ENCODE assay signal across 10 cellular contexts in the genomic region with DNA sequence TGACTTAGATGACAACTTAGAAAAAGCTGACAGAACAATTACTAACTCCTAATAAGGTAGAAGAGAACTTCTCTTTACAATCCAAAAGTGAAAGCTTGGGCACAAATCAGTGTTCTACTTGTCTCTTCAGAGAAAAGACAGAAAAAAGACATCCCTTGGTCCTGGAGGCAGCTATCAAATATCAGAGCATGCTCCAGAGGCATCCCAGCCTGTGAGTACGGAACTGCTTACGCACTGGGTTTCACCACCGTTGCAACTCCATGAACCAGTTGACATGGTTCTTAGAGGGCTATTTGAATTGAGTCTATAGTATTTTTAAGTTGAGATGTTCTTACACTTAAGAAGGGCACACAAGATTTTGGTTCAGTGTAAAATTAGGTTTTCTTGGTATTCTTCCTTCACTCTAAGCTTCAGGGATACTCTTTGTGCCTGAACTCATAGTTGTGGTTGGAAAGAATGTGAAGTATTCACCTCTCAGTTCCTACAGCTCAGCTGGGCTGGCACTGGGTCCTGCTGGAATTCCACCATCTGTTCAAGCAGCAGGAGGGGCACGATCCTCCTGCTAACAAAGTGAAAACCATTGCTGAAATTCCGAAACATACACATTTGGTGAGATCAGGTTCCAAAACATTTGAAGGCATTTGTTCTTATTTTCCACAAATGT. TPM values are rescaled to one million over a fixed set of nuclear protein-coding genes. Genes with fewer than 3 reads are reported as not detected.
A peak's percentile ranks its signal among the peaks of the same experiment; 100 is the strongest.
DNase-seq lines count a peak whose midpoint lies in the region; ATAC-seq and TF ChIP-seq lines count a peak whose summit lies in the region.
"Had no signal": no experiment of that assay in that cellular context is flagged by ENCODE, and none has a peak within 500 bp of the region (broad histone marks: within the 10 kb centered on the region; RNA-seq: fewer than 3 reads in every experiment).

No MANE protein-coding gene starts in this region.

- H3K27ac Mint-ChIP-seq in GM23338: no peak overlapping the region; the same call in 1 of the 2 replicates
- no peak overlapping the region for H3K27ac Mint-ChIP-seq in stimulated activated naive B cell treated with anti-CD40 and anti-IgM and Interleukin-4, amounts not matched to agents 10 μg/mL and 1 μg/mL and 100 μg/mL, for 72 hours

- peaks cover 5% of the 10 kb centered on the region for H3K27me3 Mint-ChIP-seq in GM23338 (ENCODE audit: insufficient read depth, low read depth, poor library complexity)
- no peaks in the 10 kb centered on the region for H3K27me3 Mint-ChIP-seq in stimulated activated naive B cell treated with anti-CD40 and anti-IgM and Interleukin-4, amounts not matched to agents 10 μg/mL and 1 μg/mL and 100 μg/mL, for 72 hours

- H4K20me1 ChIP-seq in GM23338 (replicated peaks; ENCODE audit: insufficient read depth): peaks cover 3% of the 10 kb centered on the region; the same call in 1 of the 2 replicates

- no peak overlapping the region for H3K4me3 Mint-ChIP-seq in GM23338
- H3K4me3 Mint-ChIP-seq in stimulated activated naive B cell treated with anti-CD40 and anti-IgM and Interleukin-4, amounts not matched to agents 10 μg/mL and 1 μg/mL and 100 μg/mL, for 72 hours: no peak overlapping the region

- H3K36me3 ChIP-seq in GM23338 (ENCODE audit: insufficient read depth) (peaks cover 5% of the 10 kb centered on the region; the same call in 1 of the 2 replicates), cardiac muscle cell (peaks cover 23% of the 10 kb centered on the region)

- peak overlapping the region; percentile 85 for H3K27ac ChIP-seq in GM23338 (ENCODE audit: low read depth)
- H3K27ac ChIP-seq in cardiac muscle cell: peak overlapping the region; percentile 79
- H3K27ac ChIP-seq: HL-60 had no signal

- H3K4me3 ChIP-seq in GM23338 (no peak overlapping the region), cardiac muscle cell (no peak overlapping the region), skeletal muscle cell (ENCODE audit: low read depth, low read length) (peak overlapping the region; percentile 8)

- H3K9me3 ChIP-seq in cardiac muscle cell (ENCODE audit: low read depth): no peaks in the 10 kb centered on the region

- TF ChIP-seq CTCF in GM23338 (conservative IDR thresholded peaks at IDR 0.05; ENCODE audit: low read depth in 2 of 2) (no peak), cardiac muscle cell (IDR thresholded peaks at IDR 0.05; ENCODE audit: low read depth, low read length) (peak; percentile 10)

- ATAC-seq in GM23338 (peak; percentile 86), HG02870 (IDR thresholded peaks at IDR 0.05; ENCODE audit: unreplicated experiment) (no peak), GM18858 (IDR thresholded peaks at IDR 0.05; ENCODE audit: unreplicated experiment) (no peak)
- no peak for ATAC-seq in stimulated activated naive B cell treated with anti-CD40 and anti-IgM and Interleukin-4, amounts not matched to agents 10 μg/mL and 1 μg/mL and 100 μg/mL, for 72 hours (replicated peaks)

- no peaks in the 10 kb centered on the region for H3K9me3 Mint-ChIP-seq in GM23338
- no peaks in the 10 kb centered on the region for H3K9me3 Mint-ChIP-seq in stimulated activated naive B cell treated with anti-CD40 and anti-IgM and Interleukin-4, amounts not matched to agents 10 μg/mL and 1 μg/mL and 100 μg/mL, for 72 hours

- no peaks in the 10 kb centered on the region for H3F3A ChIP-seq in GM23338 (replicated peaks; ENCODE audit: low read depth)

- peaks cover 17% of the 10 kb centered on the region for H3K4me1 Mint-ChIP-seq in GM23338
- peaks cover 15 to 16% of the 10 kb centered on the region in 2 donors for H3K4me1 Mint-ChIP-seq in stimulated activated naive B cell treated with anti-CD40 and anti-IgM and Interleukin-4, amounts not matched to agents 10 μg/mL and 1 μg/mL and 100 μg/mL, for 72 hours

- no peaks in the 10 kb centered on the region for H3K79me2 ChIP-seq in GM23338 (replicated peaks; ENCODE audit: insufficient read depth)

- DNase-seq in GM23338 (ENCODE audit: low spot score) (peak; percentile 77), amniotic stem cell (lab: John Stamatoyannopoulos, UW) (peak; percentile 63), cardiac muscle cell (ENCODE audit: low read depth in 1 of 2, low spot score in 1 of 2) (peak; percentile 56 to 94), skeletal muscle cell (ENCODE audit: low read depth) (peak; percentile 67), SHP77 treated with DMSO at 0.1 percent for 48 hours (lab: John Stamatoyannopoulos, UW) (no peak)
- no peak for DNase-seq in stimulated activated naive B cell treated with anti-CD40 and anti-IgM and Interleukin-4, amounts not matched to agents 10 μg/mL and 1 μg/mL and 100 μg/mL, for 72 hours
- DNase-seq: right cardiac atrium had no signal

- H3K4me1 ChIP-seq in GM23338 (ENCODE audit: insufficient read depth) (0 out of 2 replicates have a peak, but pooled peaks cover 2% of the 10 kb centered on the region), cardiac muscle cell (ENCODE audit: low read depth) (peaks cover 12% of the 10 kb centered on the region)

- no peaks in the 10 kb centered on the region for H3K27me3 ChIP-seq in GM23338 (ENCODE audit: insufficient read depth)
- H3K27me3 ChIP-seq in cardiac muscle cell: no peaks in the 10 kb centered on the region

- no peak overlapping the region for H3K4me2 ChIP-seq in GM23338

- H3K36me3 Mint-ChIP-seq in GM23338 (ENCODE audit: low read depth): peaks cover 59% of the 10 kb centered on the region
- H3K36me3 Mint-ChIP-seq in stimulated activated naive B cell treated with anti-CD40 and anti-IgM and Interleukin-4, amounts not matched to agents 10 μg/mL and 1 μg/mL and 100 μg/mL, for 72 hours: peaks cover 12 to 39% of the 10 kb centered on the region in 2 donors

- no peaks in the 10 kb centered on the region for H3K9me2 ChIP-seq in GM23338 (ENCODE audit: insufficient read depth)

- H2AFZ ChIP-seq in GM23338: no peak overlapping the region

TF ChIP-seq in GM23338, 12 proteins besides CTCF, POLR2A, EP300 and RAD21 (continues in another document):
- TF ChIP-seq CREB1 (CRISPR knock-in tag; IDR thresholded peaks at IDR 0.05; ENCODE audit: low read depth) (no peak), EZH2phosphoT487 (IDR thresholded peaks at IDR 0.05; ENCODE audit: unreplicated experiment) (no peak), ZNF114 (CRISPR knock-in tag; IDR thresholded peaks at IDR 0.05) (no peak), STAT1 (IDR thresholded peaks at IDR 0.05; ENCODE audit: unreplicated experiment) (no peak), POLR2AphosphoS5 (IDR thresholded peaks at IDR 0.05; ENCODE audit: low read depth) (no peak)
- TF ChIP-seq, protein P1, sequence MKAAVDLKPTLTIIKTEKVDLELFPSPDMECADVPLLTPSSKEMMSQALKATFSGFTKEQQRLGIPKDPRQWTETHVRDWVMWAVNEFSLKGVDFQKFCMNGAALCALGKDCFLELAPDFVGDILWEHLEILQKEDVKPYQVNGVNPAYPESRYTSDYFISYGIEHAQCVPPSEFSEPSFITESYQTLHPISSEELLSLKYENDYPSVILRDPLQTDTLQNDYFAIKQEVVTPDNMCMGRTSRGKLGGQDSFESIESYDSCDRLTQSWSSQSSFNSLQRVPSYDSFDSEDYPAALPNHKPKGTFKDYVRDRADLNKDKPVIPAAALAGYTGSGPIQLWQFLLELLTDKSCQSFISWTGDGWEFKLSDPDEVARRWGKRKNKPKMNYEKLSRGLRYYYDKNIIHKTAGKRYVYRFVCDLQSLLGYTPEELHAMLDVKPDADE (IDR thresholded peaks at IDR 0.05): no peak

RNA-seq across cellular contexts. Expression of a gene that starts 6.3 kb away (rescaled TPM):
- 14.0 and 16.7 TPM in 2 replicates for total RNA-seq in GM23338 (2014; rRNA removed; shearing (Covaris generic))
- 11.1 and 11.2 TPM in 2 replicates for polyA plus RNA-seq in GM23338 (2016; fragmentation: Nextera tagmentation; extraction: Ambion mirVana)
- total RNA-seq in cardiac muscle cell: 26.2 and 33.7 TPM in 2 replicates
- 51.1 and 55.2 TPM in 2 replicates for polyA plus RNA-seq in cardiac muscle cell

RNA-seq across cellular contexts. Expression of a gene that starts 15.5 kb away (rescaled TPM):
- not detected in 2 replicates for total RNA-seq in GM23338 (2014; rRNA removed; shearing (Covaris generic))
- polyA plus RNA-seq in GM23338 (2016; fragmentation: Nextera tagmentation; extraction: Ambion mirVana) (0.31 TPM in 1 of 2 replicates, not detected in the other), cardiac muscle cell (not detected in 2 replicates)
- not detected in 2 replicates for total RNA-seq in cardiac muscle cell
- total RNA-seq: right cardiac atrium had no signal
- polyA plus RNA-seq: right cardiac atrium had no signal

RNA-seq across cellular contexts. Expression of a gene that starts 25.5 kb away (rescaled TPM):
- not detected in 2 replicates for total RNA-seq in GM23338 (2014; rRNA removed; shearing (Covaris generic))
- not detected in 2 replicates for polyA plus RNA-seq in GM23338 (2016; fragmentation: Nextera tagmentation; extraction: Ambion mirVana)
- not detected in 2 replicates for total RNA-seq in cardiac muscle cell
- not detected in 2 replicates for polyA plus RNA-seq in cardiac muscle cell
- total RNA-seq: right cardiac atrium had no signal
- polyA plus RNA-seq: right cardiac atrium had no signal

RNA-seq across cellular contexts. Expression of a gene that starts 47.0 kb away (rescaled TPM):
- total RNA-seq in GM23338 (2014; rRNA removed; shearing (Covaris generic)): 9.7 and 10.4 TPM in 2 replicates
- 10.2 and 12.9 TPM in 2 replicates for polyA plus RNA-seq in GM23338 (2016; fragmentation: Nextera tagmentation; extraction: Ambion mirVana)
- total RNA-seq in cardiac muscle cell: 15.4 and 20.9 TPM in 2 replicates
- polyA plus RNA-seq in cardiac muscle cell: 36.2 and 39.4 TPM in 2 replicates

Comparison
In these comparisons a context has a peak if more than half of its experiments do, and no peak if none do; other contexts are left out.
1. DNase-seq: peak in GM23338 (single experiment), amniotic stem cell (single experiment), cardiac muscle cell (2 of 2) and skeletal muscle cell (single experiment); none in stimulated activated naive B cell treated with anti-CD40 and anti-IgM and Interleukin-4, amounts not matched to agents 10 μg/mL and 1 μg/mL and 100 μg/mL, for 72 hours (single experiment) and SHP77 treated with DMSO at 0.1 percent for 48 hours (single experiment).